In genomic region chr10:109852004-109852717, GRCh38 we compare ENCODE assay signal across 8 cellular contexts.
DNase-seq lines count a peak whose midpoint lies in the region; ATAC-seq and TF ChIP-seq lines count a peak whose summit lies in the region.

No MANE protein-coding gene starts in this region.

- H3K9me3 Mint-ChIP-seq in activated CD8-positive, alpha-beta T cell treated with anti-CD3 and anti-CD28 coated beads, Interleukin-2, amount 10 ng/mL, durations not matched to agents 7 days and 5 days (ENCODE audit: insufficient read depth) = no peaks in the 10 kb centered on the region
- no peaks in the 10 kb centered on the region for H3K9me3 Mint-ChIP-seq in effector memory CD8-positive, alpha-beta T cell
- H3K9me3 Mint-ChIP-seq in mesothelial cell of epicardium = no peaks in the 10 kb centered on the region

- POLR2A ChIA-PET in activated CD8-positive, alpha-beta T cell treated with anti-CD3 and anti-CD28 coated beads, Interleukin-2, amount 10 ng/mL, durations not matched to agents 7 days and 5 days (lab: Charles Lee) = no interaction called here

- no peaks in the 10 kb centered on the region for H3K36me3 Mint-ChIP-seq in activated CD8-positive, alpha-beta T cell treated with anti-CD3 and anti-CD28 coated beads, Interleukin-2, amount 10 ng/mL, durations not matched to agents 7 days and 5 days (ENCODE audit: low read depth)
- H3K36me3 Mint-ChIP-seq in effector memory CD8-positive, alpha-beta T cell (ENCODE audit: insufficient read depth) = no peaks in the 10 kb centered on the region
- no peaks in the 10 kb centered on the region for H3K36me3 Mint-ChIP-seq in mesothelial cell of epicardium

- DNase-seq in C1 segment of cervical spinal cord (lab: John Stamatoyannopoulos, UW) = peak in 13 of 14 donors; percentile 1 to 68 (median 25)
- DNase-seq in NCI-H774 (lab: John Stamatoyannopoulos, UW) = peak; percentile 2
- DNase-seq in activated CD8-positive, alpha-beta T cell treated with anti-CD3 and anti-CD28 coated beads, Interleukin-2, amount 10 ng/mL, durations not matched to agents 7 days and 5 days = peak; percentile 82
- DNase-seq in effector memory CD8-positive, alpha-beta T cell = peak; percentile 61 to 72 (median 67)
- peak; percentile 74 to 86 for DNase-seq in mesothelial cell of epicardium (ENCODE audit: low spot score in 2 of 2, unreplicated experiment in 2 of 2)
- DNase-seq in stimulated activated CD8-positive, alpha-beta memory T cell treated with anti-CD3 and anti-CD28 coated beads, Interleukin-2, amount 100 ng/mL, for 1 hour (ENCODE audit: low read depth in 2 of 2) = peak; percentile 38 to 42

- peak overlapping the region; percentile 15 for H3K27ac Mint-ChIP-seq in activated CD8-positive, alpha-beta T cell treated with anti-CD3 and anti-CD28 coated beads, Interleukin-2, amount 10 ng/mL, durations not matched to agents 7 days and 5 days
- peak overlapping the region; percentile 24 to 44 for H3K27ac Mint-ChIP-seq in effector memory CD8-positive, alpha-beta T cell
- no peak overlapping the region for H3K27ac Mint-ChIP-seq in mesothelial cell of epicardium

- TF ChIP-seq CTCF in mesothelial cell of epicardium (IDR thresholded peaks at IDR 0.05; ENCODE audit: unreplicated experiment) = peak; percentile 63

- ATAC-seq in GM19324 (IDR thresholded peaks at IDR 0.05; ENCODE audit: low FRiP score, unreplicated experiment) = peak; percentile 95
- peak; percentile 96 for ATAC-seq in HG03432 (IDR thresholded peaks at IDR 0.05; ENCODE audit: unreplicated experiment)
- ATAC-seq in activated CD8-positive, alpha-beta T cell treated with anti-CD3 and anti-CD28 coated beads, Interleukin-2, amount 10 ng/mL, durations not matched to agents 7 days and 5 days = peak; percentile 82
- peak; percentile 84 for ATAC-seq in effector memory CD8-positive, alpha-beta T cell (replicated peaks)

- peaks cover 17% of the 10 kb centered on the region for H3K4me1 Mint-ChIP-seq in activated CD8-positive, alpha-beta T cell treated with anti-CD3 and anti-CD28 coated beads, Interleukin-2, amount 10 ng/mL, durations not matched to agents 7 days and 5 days (ENCODE audit: low read depth)
- peaks cover 13 to 14% of the 10 kb centered on the region in 2 donors for H3K4me1 Mint-ChIP-seq in effector memory CD8-positive, alpha-beta T cell (ENCODE audit: low read depth in 2 of 2)
- H3K4me1 Mint-ChIP-seq in mesothelial cell of epicardium = peaks cover 5% of the 10 kb centered on the region

- CTCF ChIA-PET in activated CD8-positive, alpha-beta T cell treated with anti-CD3 and anti-CD28 coated beads, Interleukin-2, amount 10 ng/mL, durations not matched to agents 7 days and 5 days (lab: Charles Lee) = interaction anchor here (0.9 to 1.8 kb wide), 4 partner anchors 12 to 235 kb away, joined by 3 to 7 read pairs (median 4); no protein-coding TSS in a partner anchor

- peaks cover 2% of the 10 kb centered on the region for H3K27me3 Mint-ChIP-seq in activated CD8-positive, alpha-beta T cell treated with anti-CD3 and anti-CD28 coated beads, Interleukin-2, amount 10 ng/mL, durations not matched to agents 7 days and 5 days (ENCODE audit: low read depth)
- H3K27me3 Mint-ChIP-seq in effector memory CD8-positive, alpha-beta T cell = peaks cover 21 to 41% of the 10 kb centered on the region in 2 donors
- peaks cover 3% of the 10 kb centered on the region for H3K27me3 Mint-ChIP-seq in mesothelial cell of epicardium (ENCODE audit: low read depth)

- H3K4me3 Mint-ChIP-seq in activated CD8-positive, alpha-beta T cell treated with anti-CD3 and anti-CD28 coated beads, Interleukin-2, amount 10 ng/mL, durations not matched to agents 7 days and 5 days = no peak overlapping the region
- H3K4me3 Mint-ChIP-seq in effector memory CD8-positive, alpha-beta T cell = peak overlapping the region; percentile 56 to 65
- no peak overlapping the region for H3K4me3 Mint-ChIP-seq in mesothelial cell of epicardium

Comparison
In these comparisons a context has a peak if more than half of its experiments do, and no peak if none do; other contexts are left out.
1. Peak in every context shown above with its lines: DNase-seq and ATAC-seq.
2. DNase-seq: peak in every context shown above with its lines; median percentile 82 in activated CD8-positive, alpha-beta T cell treated with anti-CD3 and anti-CD28 coated beads, Interleukin-2, amount 10 ng/mL, durations not matched to agents 7 days and 5 days; 80 in mesothelial cell of epicardium; 67 in effector memory CD8-positive, alpha-beta T cell; 40 in stimulated activated CD8-positive, alpha-beta memory T cell treated with anti-CD3 and anti-CD28 coated beads, Interleukin-2, amount 100 ng/mL, for 1 hour; 25 in C1 segment of cervical spinal cord; 2 in NCI-H774.
3. H3K4me3 Mint-ChIP-seq: peak in effector memory CD8-positive, alpha-beta T cell (2 of 2); none in activated CD8-positive, alpha-beta T cell treated with anti-CD3 and anti-CD28 coated beads, Interleukin-2, amount 10 ng/mL, durations not matched to agents 7 days and 5 days (single experiment) and mesothelial cell of epicardium (single experiment).